8 cellular contexts compared by ENCODE assay signal in the genomic region with DNA sequence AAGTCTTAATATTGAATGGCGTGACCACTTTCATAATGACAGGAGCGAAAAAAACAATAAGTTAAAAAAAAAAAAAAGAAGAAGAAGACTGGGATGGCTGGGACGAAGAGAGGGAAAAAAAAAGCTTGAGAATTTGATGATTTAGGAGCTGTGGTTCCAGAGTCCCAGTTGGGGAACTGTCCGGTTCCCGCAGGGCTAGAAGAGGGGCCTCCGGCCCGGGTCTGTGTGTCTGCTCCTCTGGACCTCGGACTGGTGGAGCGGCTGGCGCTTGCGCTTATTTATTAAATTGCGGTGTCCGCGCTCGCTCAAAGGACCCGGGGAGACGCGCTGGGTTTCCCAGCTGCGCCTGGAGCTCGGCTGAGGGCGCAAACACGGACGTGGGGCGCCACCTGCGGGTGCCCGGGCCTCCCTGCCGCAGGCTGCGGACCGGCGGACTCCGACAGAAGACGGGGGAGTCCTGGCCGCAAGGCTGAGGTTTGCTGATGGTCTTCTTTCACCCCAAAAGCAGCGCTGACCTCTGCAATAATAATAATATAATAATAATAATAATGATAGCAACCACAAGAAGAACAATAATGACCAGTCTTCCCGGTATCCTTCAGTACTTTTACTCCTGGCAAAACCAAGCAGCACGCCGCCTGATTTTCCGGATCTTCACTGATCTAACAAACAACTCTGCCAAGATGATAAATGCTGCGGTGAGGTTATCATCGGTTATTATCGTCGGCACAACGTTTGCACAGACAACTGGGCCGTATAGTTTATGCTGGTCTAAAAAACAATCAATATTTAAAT. TPM values are rescaled to one million over a fixed set of nuclear protein-coding genes. Genes with fewer than 3 reads are reported as not detected.
DNase-seq lines count a peak whose midpoint lies in the region; ATAC-seq and TF ChIP-seq lines count a peak whose summit lies in the region.

TSS of gene CBLN2 (minus strand) at position 251 of the 795 bp plus-strand sequence. CDS start 2,182 bp downstream, outside the sequence.

- H3K9me3 ChIP-seq in HUES48 (ENCODE audit: control insufficient read depth, insufficient read depth, low read length) (no peaks in the 10 kb centered on the region), colonic mucosa (no peaks in the 10 kb centered on the region)

- H3K4me1 ChIP-seq in HUES48 (ENCODE audit: control insufficient read depth, insufficient read depth, low read length) (0 out of 2 replicates have a peak, but pooled peaks cover 5% of the 10 kb centered on the region), colonic mucosa (no peaks in the 10 kb centered on the region)

- intact Hi-C loops in colonic mucosa (cut with DNase I) (loop anchor here (5.0 kb wide), 1 partner anchor 1602 kb away; no protein-coding TSS in a partner anchor), lower leg skin (cut with DNase I; ENCODE audit: low total_unique reads) (no loop called here)

- no peak within 1 kb of the TSS for H3K27ac Mint-ChIP-seq in immature natural killer cell

- H3K27me3 Mint-ChIP-seq in immature natural killer cell (ENCODE audit: low read depth in 3 of 3): peaks cover 5 to 14% (median 9%) of the 10 kb centered on the region in 3 donors

- no peak within 1 kb of the TSS for H3K4me3 Mint-ChIP-seq in immature natural killer cell

- TF ChIP-seq POLR2A in lower leg skin (IDR thresholded peaks at IDR 0.05): no peak

- H3K4me1 Mint-ChIP-seq in immature natural killer cell: no peaks in the 10 kb centered on the region

- no peaks in the 10 kb centered on the region for H3K36me3 ChIP-seq in GM06990 (ENCODE audit: control insufficient read depth, insufficient read depth, low read length)
- no peaks in the 10 kb centered on the region for H3K36me3 ChIP-seq in HUES48 (ENCODE audit: control insufficient read depth, insufficient read depth, low read length)
- H3K36me3 ChIP-seq in colonic mucosa: no peaks in the 10 kb centered on the region

- peak; percentile 48 for DNase-seq in GM06990 (ENCODE audit: extremely low read depth, insufficient read length)
- DNase-seq in RWPE1 (ENCODE audit: low spot score): peak; percentile 63
- peak; percentile 36 for DNase-seq in colonic mucosa
- DNase-seq in lower leg skin (ENCODE audit: low spot score in 2 of 2): no peak
- peak; percentile 2 for DNase-seq in stromal cell of bone marrow (ENCODE audit: low read depth)
- no peak for DNase-seq in immature natural killer cell

- H3K27me3 ChIP-seq in GM06990 (replicated peaks; ENCODE audit: control insufficient read depth, insufficient read depth, low read length) (no peaks in the 10 kb centered on the region), HUES48 (ENCODE audit: control insufficient read depth, insufficient read depth, low read length) (peaks cover 78% of the 10 kb centered on the region), colonic mucosa (peaks cover 21% of the 10 kb centered on the region)

- H3K27ac ChIP-seq in HUES48 (ENCODE audit: low read depth, low read length) (no peak within 1 kb of the TSS), RWPE1 (no peak within 1 kb of the TSS), colonic mucosa (no peak within 1 kb of the TSS)

- H3K9ac ChIP-seq in HUES48 (ENCODE audit: low read depth, low read length) (no peak within 1 kb of the TSS), colonic mucosa (ENCODE audit: low read depth in 2 of 2, low read length in 2 of 2) (no peak within 1 kb of the TSS)

- ATAC-seq in GM21526 (IDR thresholded peaks at IDR 0.05; ENCODE audit: low FRiP score, unreplicated experiment): peak; percentile 97

- H3K36me3 Mint-ChIP-seq in immature natural killer cell: peaks cover 0 to 3% (median 0%) of the 10 kb centered on the region in 3 donors

- peaks cover 2 to 28% (median 10%) of the 10 kb centered on the region in 6 donors for H3K9me3 Mint-ChIP-seq in immature natural killer cell

- H3K4me3 ChIP-seq in GM06990 (replicated peaks; ENCODE audit: low read depth, low read length): no peak within 1 kb of the TSS
- peak within 1 kb of the TSS; percentile 43 for H3K4me3 ChIP-seq in HUES48 (ENCODE audit: low read depth, low read length)
- H3K4me3 ChIP-seq in colonic mucosa: no peak within 1 kb of the TSS
- H3K4me3 ChIP-seq in lower leg skin (ENCODE audit: low read depth, poor library complexity, severe bottlenecking): peak within 1 kb of the TSS; percentile 15

- CTCF ChIA-PET in RWPE1 (lab: Yijun Ruan, JAX): interaction anchor here (0.6 kb wide), 3 partner anchors 9 to 225 kb away, joined by 3 to 5 read pairs (median 5); no protein-coding TSS in a partner anchor

- TF ChIP-seq CTCF in GM06990 (IDR thresholded peaks at IDR 0.05; ENCODE audit: insufficient read depth, low read length, poor library complexity, severe bottlenecking) (peak; percentile 88), RWPE1 (conservative IDR thresholded peaks at IDR 0.05; ENCODE audit: low read depth) (peak; percentile 80), colonic mucosa (IDR thresholded peaks at IDR 0.05) (no peak), lower leg skin (IDR thresholded peaks at IDR 0.05) (no peak)

- POLR2A ChIA-PET in RWPE1 (lab: Yijun Ruan, JAX; ENCODE audit: low non-redundant PET): interaction anchor here (0.7 kb wide), 1 partner anchor 220 kb away, joined by 7 read pairs; no protein-coding TSS in a partner anchor

- 3 to 5% methylated on average over 44 of the region's 44 CpGs for WGBS in lower leg skin, 2 donors

RNA-seq across cellular contexts. Expression of gene CBLN2, which starts in this region (rescaled TPM):
- total RNA-seq in colonic mucosa (1 to 10 TPM in 1 of 2 donors, under 1 TPM in 1; 0.96 to 1.1 TPM), lower leg skin (under 1 TPM in 2 of 4 donors, not detected in 2; 0.45 to 0.46 TPM)
- not detected for polyA plus RNA-seq in immature natural killer cell

Comparison
In these comparisons a context has a peak if more than half of its experiments do, and no peak if none do; other contexts are left out.
1. DNase-seq: peak in GM06990 (single experiment), RWPE1 (single experiment), colonic mucosa (single experiment) and stromal cell of bone marrow (single experiment); none in lower leg skin (0 of 2) and immature natural killer cell (0 of 3).
2. H3K4me3 ChIP-seq: peak in HUES48 (single experiment) and lower leg skin (single experiment); none in GM06990 (single experiment) and colonic mucosa (single experiment).
3. CTCF ChIP-seq: peak in GM06990 (single experiment) and RWPE1 (single experiment); none in colonic mucosa (single experiment) and lower leg skin (0 of 3).